ENCODE assay signal across 32 cellular contexts in the genomic region with DNA sequence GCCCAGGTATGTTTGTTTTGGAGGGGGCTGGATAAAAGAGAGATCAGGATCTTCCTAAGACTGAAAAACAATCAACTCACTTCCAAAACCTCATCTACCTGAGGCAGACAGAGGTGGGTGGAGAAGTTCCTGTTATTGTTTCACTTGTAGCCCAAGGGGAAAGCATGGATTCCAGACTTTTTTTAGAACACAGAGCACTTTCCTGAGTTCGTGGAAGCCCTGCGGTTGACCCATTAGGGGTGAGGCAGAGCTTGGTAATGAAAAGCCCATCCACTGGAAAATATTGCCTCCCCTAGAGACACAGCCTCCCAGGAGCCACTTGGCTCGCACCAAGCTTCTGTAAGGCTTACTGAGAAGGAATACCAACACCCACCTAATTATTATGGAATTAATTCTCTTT. TPM values are rescaled to one million over a fixed set of nuclear protein-coding genes. Genes with fewer than 3 reads are reported as not detected.
DNase-seq lines count a peak whose midpoint lies in the region; ATAC-seq and TF ChIP-seq lines count a peak whose summit lies in the region.
"Had no signal": no experiment of that assay in that cellular context is flagged by ENCODE, and none has a peak within 500 bp of the region (broad histone marks: within the 10 kb centered on the region; RNA-seq: fewer than 3 reads in every experiment).

No MANE protein-coding gene starts in this region.

- H3K79me1 ChIP-seq in mesendoderm (ENCODE audit: low read length): peaks cover 5% of the 10 kb centered on the region

- no peak overlapping the region for H4K5ac ChIP-seq in mesendoderm (ENCODE audit: low read length)

- H2AK5ac ChIP-seq in mesendoderm (ENCODE audit: low read length): no peak overlapping the region

- no peak overlapping the region for H4K8ac ChIP-seq in mesendoderm (ENCODE audit: low read depth, low read length)

- intact Hi-C loops in breast epithelium (cut with DNase I; ENCODE audit: low total_unique reads): no loop called here
- intact Hi-C loops in MCF 10A (cut with micrococcal nuclease): no loop called here
- intact Hi-C loops in mammary epithelial cell (cut with micrococcal nuclease): no loop called here

- H3K4me3 ChIP-seq in breast epithelium (no peak overlapping the region), mammary epithelial cell (replicated peaks in 1 of 3; ENCODE audit: insufficient read depth in 1 of 3, low read depth in 2 of 3, low read length in 3 of 3) (no peak overlapping the region), mesendoderm (ENCODE audit: low read length) (no peak overlapping the region), subcutaneous abdominal adipose tissue (ENCODE audit: low read depth in 1 of 5, low read length in 5 of 5) (no peak overlapping the region)
- H3K4me3 ChIP-seq: body of pancreas, lower lobe of right lung, ovary, stomach, upper lobe of right lung had no signal

- no peak for TF ChIP-seq POLR2A in breast epithelium (IDR thresholded peaks at IDR 0.05)

- H3K9me3 Mint-ChIP-seq in MCF 10A (ENCODE audit: unreplicated experiment) (no peaks in the 10 kb centered on the region), osteocyte (ENCODE audit: unreplicated experiment) (no peaks in the 10 kb centered on the region)
- H3K9me3 Mint-ChIP-seq: nephron progenitor cell had no signal

- H3K18ac ChIP-seq in mesendoderm (ENCODE audit: low read length): no peak overlapping the region

- H4K20me1 ChIP-seq in mammary epithelial cell (ENCODE audit: insufficient read depth, low read length): no peaks in the 10 kb centered on the region

- in situ Hi-C loops in mammary epithelial cell (cut with MboI; ENCODE audit: low sequenced_read_pairs in 2 of 2): no loop called here

- H2AFZ ChIP-seq in mammary epithelial cell (ENCODE audit: low read depth, low read length): no peak overlapping the region

- H3K4me1 ChIP-seq in breast epithelium (peaks cover 2 to 40% of the 10 kb centered on the region in 2 donors), mammary epithelial cell (ENCODE audit: insufficient read depth, low read length) (peaks cover 20% of the 10 kb centered on the region), mesendoderm (ENCODE audit: control insufficient read depth, low read depth, low read length) (peaks cover 4% of the 10 kb centered on the region), subcutaneous abdominal adipose tissue (ENCODE audit: control insufficient read depth in 5 of 5, insufficient read depth in 5 of 5, low read length in 5 of 5) (peaks cover 7 to 45% (median 14%) of the 10 kb centered on the region in 5 donors)

- H3K56ac ChIP-seq in mesendoderm (ENCODE audit: low read length): no peak overlapping the region

- H3K36me3 Mint-ChIP-seq in MCF 10A (ENCODE audit: insufficient read depth, unreplicated experiment) (peaks cover 11% of the 10 kb centered on the region), osteocyte (ENCODE audit: unreplicated experiment) (no peaks in the 10 kb centered on the region)

- TF ChIP-seq CTCF in breast epithelium (IDR thresholded peaks at IDR 0.05): no peak
- no peak for TF ChIP-seq CTCF in MCF 10A (IDR thresholded peaks at IDR 0.05; ENCODE audit: unreplicated experiment)
- TF ChIP-seq CTCF in mammary epithelial cell (conservative IDR thresholded peaks at IDR 0.05 in 1 of 2, IDR thresholded peaks at IDR 0.05 in 1 of 2; ENCODE audit: extremely low read depth in 1 of 2, insufficient read depth in 1 of 2, low read depth in 1 of 2, low read length in 2 of 2): no peak
- no peak for TF ChIP-seq CTCF in osteocyte (IDR thresholded peaks at IDR 0.05)

- H3K36me3 ChIP-seq in breast epithelium (no peaks in the 10 kb centered on the region), mammary epithelial cell (ENCODE audit: insufficient read depth, low read length) (peaks cover 11% of the 10 kb centered on the region), mesendoderm (ENCODE audit: control insufficient read depth, insufficient read depth, low read length) (no peaks in the 10 kb centered on the region), subcutaneous abdominal adipose tissue (ENCODE audit: control insufficient read depth in 5 of 5, insufficient read depth in 5 of 5, low read length in 5 of 5) (peaks cover 0 to 9% (median 0%) of the 10 kb centered on the region in 5 donors)
- H3K36me3 ChIP-seq: lower lobe of right lung, ovary, upper lobe of right lung had no signal

- H2BK5ac ChIP-seq in mesendoderm (ENCODE audit: low read length): no peak overlapping the region

- no peak overlapping the region for H2BK15ac ChIP-seq in mesendoderm (replicated peaks; ENCODE audit: low read depth)

- peak overlapping the region; percentile 72 to 99 for H3K27ac ChIP-seq in breast epithelium
- no peak overlapping the region for H3K27ac ChIP-seq in mammary epithelial cell (ENCODE audit: insufficient read depth, low read depth, low read length)
- H3K27ac ChIP-seq in mesendoderm (ENCODE audit: low read depth, low read length): peak overlapping the region; percentile 24
- peak overlapping the region; percentile 5 for H3K27ac ChIP-seq in subcutaneous abdominal adipose tissue (ENCODE audit: low read depth, low read length)
- H3K27ac ChIP-seq: 22Rv1, body of pancreas, C4-2B, lower lobe of right lung, ovary, upper lobe of right lung had no signal

- POLR2A ChIA-PET in MCF 10A (lab: Yijun Ruan, JAX): no interaction called here

- H3K27me3 ChIP-seq in breast epithelium (no peaks in the 10 kb centered on the region), mammary epithelial cell (ENCODE audit: insufficient read depth, low read length) (no peaks in the 10 kb centered on the region), mesendoderm (ENCODE audit: insufficient read depth, low read length, poor library complexity) (no peaks in the 10 kb centered on the region), subcutaneous abdominal adipose tissue (ENCODE audit: control insufficient read depth in 5 of 5, insufficient read depth in 4 of 5, low read length in 5 of 5) (no peaks in the 10 kb centered on the region)
- H3K27me3 ChIP-seq: body of pancreas, ovary, stomach, upper lobe of right lung had no signal

- H3K4me3 Mint-ChIP-seq in MCF 10A (ENCODE audit: unreplicated experiment): no peak overlapping the region
- no peak overlapping the region for H3K4me3 Mint-ChIP-seq in osteocyte (ENCODE audit: unreplicated experiment)
- H3K4me3 Mint-ChIP-seq: activated CD4-positive, alpha-beta memory T cell treated with anti-CD3 and anti-CD28 coated beads for 36 hours; nephron progenitor cell had no signal

- H3K4ac ChIP-seq in mesendoderm (ENCODE audit: low read depth, low read length): no peak overlapping the region

- no peak overlapping the region for H3K23ac ChIP-seq in mesendoderm (ENCODE audit: low read length)

- DNase-seq in breast epithelium (ENCODE audit: low spot score in 2 of 2) (peak in 1 of 2 donors; percentile 67), MCF 10A (ENCODE audit: unreplicated experiment) (no peak), mammary epithelial cell (peak; percentile 46), mesendoderm (peak; percentile 37), osteocyte (ENCODE audit: extremely low spot score, unreplicated experiment) (no peak)
- DNase-seq in activated T-cell treated with anti-CD3 and anti-CD28 coated beads, Interleukin-2, amount 50 U/mL, for 48 hours: no peak
- DNase-seq: activated CD4-positive, alpha-beta memory T cell treated with anti-CD3 and anti-CD28 coated beads for 36 hours; activated naive CD4-positive, alpha-beta T cell; body of pancreas; GDM1; glutamatergic neuron; IMR-90; lower lobe of right lung; MV-4-11; NCI-H1436; NCI-H2081; NCI-H69; nephron progenitor cell; ovary; PC-3; retina; stimulated activated CD4-positive, alpha-beta T cell treated with anti-CD3 and anti-CD28 coated beads, Interleukin-12 subunit alpha, Interleukin-12 subunit beta, amount 100 ng/mL, for 4 hours; stimulated activated CD4-positive, alpha-beta T cell treated with anti-CD3 and anti-CD28 coated beads, Interleukin-2, amount 100 ng/mL, for 48 hours; stomach; upper lobe of right lung had no signal

- ATAC-seq in HG03565 (IDR thresholded peaks at IDR 0.05; ENCODE audit: unreplicated experiment): no peak
- ATAC-seq: activated CD4-positive, CD25-positive, alpha-beta regulatory T cell treated with anti-CD3 and anti-CD28 coated beads, Interleukin-2, amount 50 U/mL, for 24 hours; body of pancreas; lower lobe of right lung; PC-3; upper lobe of right lung had no signal

- H3K4me2 ChIP-seq in mammary epithelial cell (ENCODE audit: insufficient read depth, low read depth, low read length) (peak overlapping the region; percentile 31), mesendoderm (ENCODE audit: low read length) (no peak overlapping the region)

- peak overlapping the region; percentile 21 for H2BK120ac ChIP-seq in mesendoderm (ENCODE audit: low read depth, low read length)

- H3K79me2 ChIP-seq in mammary epithelial cell (ENCODE audit: insufficient read depth, low read length) (peaks cover 10% of the 10 kb centered on the region), mesendoderm (ENCODE audit: control insufficient read depth, insufficient read depth, low read length) (peaks cover 5% of the 10 kb centered on the region)

- H3K27ac Mint-ChIP-seq in MCF 10A (ENCODE audit: low read depth, unreplicated experiment): no peak overlapping the region
- no peak overlapping the region for H3K27ac Mint-ChIP-seq in osteocyte (ENCODE audit: unreplicated experiment)
- H3K27ac Mint-ChIP-seq: activated CD4-positive, alpha-beta memory T cell treated with anti-CD3 and anti-CD28 coated beads for 36 hours; nephron progenitor cell had no signal

- H3K9me3 ChIP-seq in breast epithelium (no peaks in the 10 kb centered on the region), mammary epithelial cell (replicated peaks; ENCODE audit: insufficient read depth, low read length) (no peaks in the 10 kb centered on the region), subcutaneous abdominal adipose tissue (ENCODE audit: control insufficient read depth in 5 of 5, low read length in 5 of 5) (no peaks in the 10 kb centered on the region)
- H3K9me3 ChIP-seq: body of pancreas, lower lobe of right lung, ovary, stomach, upper lobe of right lung had no signal

- CTCF ChIA-PET in MCF 10A (lab: Yijun Ruan, JAX) (interaction anchor here (0.6 to 0.8 kb wide), 4 partner anchors 11 to 97 kb away, joined by 3 to 4 read pairs (median 4); no protein-coding TSS in a partner anchor), mammary epithelial cell (lab: Charles Lee; ENCODE audit: low non-redundant PET) (no interaction called here)

- 6% methylated on average over 3 of the region's 3 CpGs for WGBS in mammary epithelial cell (ENCODE audit: low coverage, missing lambda C conversion rate)
- WGBS in mesendoderm (ENCODE audit: extremely low coverage, insufficient coverage, low lambda C conversion rate): no CpG with 5 or more reads among the region's 3 CpGs

- dilution Hi-C loops in mammary epithelial cell (cut with HindIII; ENCODE audit: low sequenced_read_pairs): no loop called here

- H3K27me3 Mint-ChIP-seq in MCF 10A (ENCODE audit: insufficient read depth, unreplicated experiment) (no peaks in the 10 kb centered on the region), osteocyte (ENCODE audit: unreplicated experiment) (no peaks in the 10 kb centered on the region)
- H3K27me3 Mint-ChIP-seq: activated CD4-positive, alpha-beta memory T cell treated with anti-CD3 and anti-CD28 coated beads for 36 hours had no signal

- H3K4me1 Mint-ChIP-seq in MCF 10A (ENCODE audit: insufficient read depth, unreplicated experiment) (no peaks in the 10 kb centered on the region), osteocyte (ENCODE audit: unreplicated experiment) (peaks cover 31% of the 10 kb centered on the region)

- H3K9ac ChIP-seq in mammary epithelial cell (ENCODE audit: insufficient read depth, low read length) (no peak overlapping the region), mesendoderm (ENCODE audit: low read length) (no peak overlapping the region), subcutaneous abdominal adipose tissue (ENCODE audit: low read length in 5 of 5) (no peak overlapping the region)

- BruUV-seq in MCF 10A (replicated peaks; lab: Mats Ljungman, UMichigan): no TSS peak
- no TSS peak for BruUV-seq in mammary epithelial cell (replicated peaks; lab: Mats Ljungman, UMichigan)

RNA-seq across cellular contexts. Expression of gene PEF1, which starts 4.0 kb away (rescaled TPM):
- total RNA-seq in breast epithelium: 10 to 100 TPM; 67.8 to 84.9 (median 70.1) TPM
- 56.7 and 61.1 TPM in 2 replicates for total RNA-seq in MCF 10A (2022)
- total RNA-seq in mammary epithelial cell: 10 to 100 TPM; 58.6 to 78.0 TPM
- polyA plus RNA-seq in mammary epithelial cell: 106 TPM
- polyA minus RNA-seq in mammary epithelial cell: 81.6 TPM
- polyA plus RNA-seq in mesendoderm (2013, experiment 1 of 2): 48.7 TPM
- polyA plus RNA-seq in mesendoderm (2013, experiment 2 of 2): 49.2 TPM
- total RNA-seq in osteocyte: 53.4 and 57.0 TPM in 2 replicates

RNA-seq across cellular contexts. Expression of gene HCRTR1, which starts 31.1 kb away (rescaled TPM):
- not detected for total RNA-seq in breast epithelium
- not detected in 2 replicates for total RNA-seq in MCF 10A (2022)
- not detected for total RNA-seq in mammary epithelial cell
- not detected for polyA plus RNA-seq in mammary epithelial cell
- polyA minus RNA-seq in mammary epithelial cell: not detected
- 0.04 TPM for polyA plus RNA-seq in mesendoderm (2013, experiment 1 of 2)
- polyA plus RNA-seq in mesendoderm (2013, experiment 2 of 2): 0.04 TPM
- total RNA-seq in osteocyte: 0.50 and 0.73 TPM in 2 replicates
- total RNA-seq: activated CD4-positive, alpha-beta memory T cell treated with anti-CD3 and anti-CD28 coated beads for 36 hours; body of pancreas; IMR-90; LHCN-M2; lower lobe of right lung; ovary; PC-3; stomach; T-helper 2 cell treated with Interferon-gamma antibody and Interleukin-4, amounts not matched to agents 100 ng/mL and 5 ng/mL, for 36 hours; upper lobe of right lung had no signal
- polyA plus RNA-seq: IMR-90, ovary, stomach had no signal

RNA-seq across cellular contexts. Expression of gene COL16A1, which starts 55.2 kb away (rescaled TPM):
- total RNA-seq in breast epithelium: 10 to 100 TPM; 55.2 to 79.5 (median 58.7) TPM
- total RNA-seq in MCF 10A (2022): 42.1 and 49.1 TPM in 2 replicates
- 100 to 1,000 TPM; 121 to 146 TPM for total RNA-seq in mammary epithelial cell
- 32.8 TPM for polyA plus RNA-seq in mammary epithelial cell
- polyA minus RNA-seq in mammary epithelial cell: 57.1 TPM
- polyA plus RNA-seq in mesendoderm (2013, experiment 1 of 2): 3.3 TPM
- 3.5 TPM for polyA plus RNA-seq in mesendoderm (2013, experiment 2 of 2)
- total RNA-seq in osteocyte: 89.2 and 90.7 TPM in 2 replicates
- total RNA-seq: T-helper 2 cell treated with Interferon-gamma antibody and Interleukin-4, amounts not matched to agents 100 ng/mL and 5 ng/mL, for 36 hours had no signal

Comparison
In these comparisons a context has a peak if more than half of its experiments do, and no peak if none do; other contexts are left out.
1. DNase-seq: peak in mammary epithelial cell (single experiment) and mesendoderm (single experiment); none in MCF 10A (single experiment), osteocyte (single experiment) and activated T-cell treated with anti-CD3 and anti-CD28 coated beads, Interleukin-2, amount 50 U/mL, for 48 hours (0 of 2).